In the genomic region with DNA sequence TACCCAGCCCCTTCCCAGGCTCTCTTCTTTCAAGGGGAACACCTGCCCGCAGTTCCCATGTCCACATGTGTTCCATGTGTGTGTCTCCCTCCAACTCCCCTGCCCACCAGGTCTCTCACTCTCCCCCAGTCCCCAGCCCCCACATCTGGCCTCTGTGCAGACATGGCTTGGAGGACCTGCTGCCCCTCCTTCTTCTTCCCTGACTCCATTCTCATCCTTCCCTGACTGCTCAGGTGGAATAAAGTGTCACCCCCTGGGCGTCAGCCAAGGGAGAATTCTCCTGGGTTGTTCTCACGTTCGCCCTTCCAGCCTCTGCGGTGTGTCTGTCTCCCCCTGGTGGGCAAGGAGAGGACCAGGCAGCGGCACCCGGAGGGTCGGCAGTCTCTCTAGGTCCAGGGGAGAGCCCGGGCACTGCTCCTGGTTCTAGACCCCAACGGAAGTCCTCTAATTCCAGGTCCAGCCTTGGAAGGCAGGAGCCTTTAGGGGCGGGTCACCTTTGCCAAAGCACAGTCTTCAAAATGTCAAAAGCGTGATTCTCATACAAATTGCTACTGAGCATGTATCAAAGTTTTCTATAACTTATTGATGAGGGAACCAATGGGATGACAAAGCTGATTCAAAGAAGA, we compare ENCODE assay signal across 9 cellular contexts. TPM values are rescaled to one million over a fixed set of nuclear protein-coding genes. Genes with fewer than 3 reads are reported as not detected.
DNase-seq lines count a peak whose midpoint lies in the region; ATAC-seq and TF ChIP-seq lines count a peak whose summit lies in the region.
"Had no signal": no experiment of that assay in that cellular context is flagged by ENCODE, and none has a peak within 500 bp of the region (broad histone marks: within the 10 kb centered on the region; RNA-seq: fewer than 3 reads in every experiment).

No MANE protein-coding gene starts in this region.

- no peaks in the 10 kb centered on the region for H3K36me3 ChIP-seq in ascending aorta
- H3K36me3 ChIP-seq: BLaER1 treated with 17β-estradiol and CSF1 and Interleukin-3, amounts not matched to agents 10 nM and 100 nM had no signal

- no peaks in the 10 kb centered on the region for H3K27me3 ChIP-seq in ascending aorta
- H3K27me3 ChIP-seq: BLaER1 treated with 17β-estradiol and CSF1 and Interleukin-3, amounts not matched to agents 10 nM and 100 nM had no signal

- no peaks in the 10 kb centered on the region for H3K9me3 ChIP-seq in ascending aorta
- H3K9me3 ChIP-seq: BLaER1 treated with 17β-estradiol and CSF1 and Interleukin-3, amounts not matched to agents 10 nM and 100 nM had no signal

- peak overlapping the region; percentile 57 for H3K4me3 Mint-ChIP-seq in T-helper 2 cell treated with Interferon-gamma antibody and Interleukin-4, amounts not matched to agents 5 μg/mL and 100 μg/mL, for 36 hours

- H3K9me3 Mint-ChIP-seq in T-helper 2 cell treated with Interferon-gamma antibody and Interleukin-4, amounts not matched to agents 5 μg/mL and 100 μg/mL, for 36 hours = no peaks in the 10 kb centered on the region

- peaks cover 31% of the 10 kb centered on the region for H3K4me1 Mint-ChIP-seq in T-helper 2 cell treated with Interferon-gamma antibody and Interleukin-4, amounts not matched to agents 5 μg/mL and 100 μg/mL, for 36 hours (ENCODE audit: low read depth)

- H3K36me3 Mint-ChIP-seq in T-helper 2 cell treated with Interferon-gamma antibody and Interleukin-4, amounts not matched to agents 5 μg/mL and 100 μg/mL, for 36 hours (ENCODE audit: low read depth) = no peaks in the 10 kb centered on the region

- TF ChIP-seq CTCF in ascending aorta (IDR thresholded peaks at IDR 0.05) = peak; percentile 55 to 74 (median 69)

- no peak overlapping the region for H3K27ac ChIP-seq in ascending aorta
- H3K27ac ChIP-seq: BLaER1 treated with 17β-estradiol and CSF1 and Interleukin-3, amounts not matched to agents 10 nM and 100 nM had no signal

- ATAC-seq in GM21381 (IDR thresholded peaks at IDR 0.05; ENCODE audit: unreplicated experiment) = no peak

- no peak overlapping the region for H3K4me3 ChIP-seq in ascending aorta
- H3K4me3 ChIP-seq: BLaER1 treated with 17β-estradiol and CSF1 and Interleukin-3, amounts not matched to agents 10 nM and 100 nM had no signal

- DNase-seq in NCI-H2081 (lab: John Stamatoyannopoulos, UW) (peak; percentile 44 to 59), NCI-H2081 treated with DMSO at 0.1 percent for 48 hours (lab: John Stamatoyannopoulos, UW) (no peak), NCI-H128 (lab: John Stamatoyannopoulos, UW; ENCODE audit: unreplicated experiment) (peak; percentile 60), ascending aorta (ENCODE audit: low spot score in 2 of 2) (no peak), iris pigment epithelial cell (ENCODE audit: low read depth) (peak; percentile 57)
- peak; percentile 56 for DNase-seq in T-helper 2 cell treated with Interferon-gamma antibody and Interleukin-4, amounts not matched to agents 5 μg/mL and 100 μg/mL, for 36 hours (ENCODE audit: low spot score)
- DNase-seq in stimulated activated CD4-positive, alpha-beta T cell treated with anti-CD3 and anti-CD28 coated beads, Interleukin-4, amount 100 ng/mL, for 1 hour = peak; percentile 71

- peaks cover 14% of the 10 kb centered on the region for H3K27me3 Mint-ChIP-seq in T-helper 2 cell treated with Interferon-gamma antibody and Interleukin-4, amounts not matched to agents 5 μg/mL and 100 μg/mL, for 36 hours (ENCODE audit: low read depth)

- peak overlapping the region; percentile 87 for H3K27ac Mint-ChIP-seq in T-helper 2 cell treated with Interferon-gamma antibody and Interleukin-4, amounts not matched to agents 5 μg/mL and 100 μg/mL, for 36 hours

- H3K4me1 ChIP-seq in ascending aorta = no peaks in the 10 kb centered on the region

- intact Hi-C loops in ascending aorta (cut with DNase I) = no loop called here

RNA-seq across cellular contexts. Expression of gene EBF4, which starts 50.5 kb away (rescaled TPM):
- 19.2 TPM for total RNA-seq in ascending aorta

RNA-seq across cellular contexts. Expression of gene CPXM1, which starts 57.4 kb away (rescaled TPM):
- not detected for total RNA-seq in ascending aorta

Comparison
In these comparisons a context has a peak if more than half of its experiments do, and no peak if none do; other contexts are left out.
1. DNase-seq: peak in NCI-H2081 (2 of 2), NCI-H128 (single experiment), T-helper 2 cell treated with Interferon-gamma antibody and Interleukin-4, amounts not matched to agents 5 μg/mL and 100 μg/mL, for 36 hours (single experiment), iris pigment epithelial cell (single experiment) and stimulated activated CD4-positive, alpha-beta T cell treated with anti-CD3 and anti-CD28 coated beads, Interleukin-4, amount 100 ng/mL, for 1 hour (single experiment); none in NCI-H2081 treated with DMSO at 0.1 percent for 48 hours (single experiment) and ascending aorta (0 of 2).